1 cellular context compared by ENCODE assay signal in the genomic region with DNA sequence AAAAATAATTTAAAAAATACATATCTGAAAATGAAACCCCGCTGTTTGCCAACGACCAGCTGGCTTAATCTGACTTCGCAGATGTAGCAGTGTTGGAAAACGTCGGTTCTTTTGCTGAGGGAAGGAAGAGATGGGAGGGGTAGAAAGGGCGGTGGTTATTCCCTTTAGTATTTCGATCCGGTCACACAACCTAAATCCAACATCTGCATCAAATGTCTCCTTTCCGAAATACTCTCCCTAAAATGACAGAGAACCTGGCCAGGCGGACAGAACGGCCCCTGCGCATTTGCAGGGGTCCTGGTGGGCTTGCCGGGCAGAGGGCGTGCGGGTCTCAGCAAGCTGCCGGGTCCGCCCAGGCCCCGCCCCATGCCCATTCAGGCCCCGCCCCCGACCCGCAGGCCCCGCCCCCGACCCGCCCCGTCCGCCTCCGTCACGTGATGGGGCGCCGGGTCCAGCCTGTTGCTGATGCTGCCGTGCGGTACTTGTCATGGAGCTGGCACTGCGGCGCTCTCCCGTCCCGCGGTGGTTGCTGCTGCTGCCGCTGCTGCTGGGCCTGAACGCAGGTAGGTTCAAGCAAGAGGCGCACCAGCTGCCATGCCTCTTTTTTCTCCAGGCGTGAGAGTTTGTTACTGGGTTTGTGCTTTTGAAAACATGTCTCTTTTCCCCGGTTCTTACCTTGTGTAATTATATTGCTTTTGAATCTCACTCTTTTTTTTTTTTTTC.
TF ChIP-seq lines count a peak whose summit lies in the region.

SCPEP1 (plus strand) TSS at position 459 of the 723 bp plus-strand sequence; CDS start at position 488, 29 bp downstream.

TF ChIP-seq in K562, 482 proteins besides CTCF, POLR2A, EP300 and RAD21 (continued from another document and continues in another):
- TF ChIP-seq GMEB1 (CRISPR knock-in tag; IDR thresholded peaks at IDR 0.05) (no peak), KAT8 (IDR thresholded peaks at IDR 0.05; ENCODE audit: low read depth) (no peak), RAD51 (IDR thresholded peaks at IDR 0.05; ENCODE audit: borderline replicate concordance, low read depth) (peak; percentile 83), ZNF217 (CRISPR knock-in tag; IDR thresholded peaks at IDR 0.05) (no peak), HLTF (IDR thresholded peaks at IDR 0.05) (no peak), BCL6 (CRISPR knock-in tag; IDR thresholded peaks at IDR 0.05) (no peak), ZNF124 (CRISPR knock-in tag; IDR thresholded peaks at IDR 0.05) (no peak), SP2 (IDR thresholded peaks at IDR 0.05; ENCODE audit: extremely low read depth, low read depth, low read length, poor library complexity, severe bottlenecking) (no peak), NRF1 (conservative IDR thresholded peaks at IDR 0.05 in 1 of 2, IDR thresholded peaks at IDR 0.05 in 1 of 2) (no peak), CTBP1 (IDR thresholded peaks at IDR 0.05; ENCODE audit: borderline replicate concordance) (0 out of 2 replicates have a peak, but pooled peaks have one; percentile 5), ZC3H4 (CRISPR knock-in tag; IDR thresholded peaks at IDR 0.05; ENCODE audit: borderline replicate concordance) (no peak), ZBTB40 (IDR thresholded peaks at IDR 0.05) (0 out of 2 replicates have a peak, but pooled peaks have one; percentile 35), ZBTB40 (CRISPR knock-in tag; IDR thresholded peaks at IDR 0.05) (no peak), SMARCE1 (IDR thresholded peaks at IDR 0.05) (no peak; the same call in 1 of the 2 replicates), TCF3 (CRISPR knock-in tag; IDR thresholded peaks at IDR 0.05) (peak; percentile 20; the same call in 1 of the 2 replicates), RCOR1 (IDR thresholded peaks at IDR 0.05; ENCODE audit: borderline replicate concordance in 1 of 2, low read depth in 2 of 2, low read length in 2 of 2) (0 out of 4 replicates have a peak, but pooled peaks of 1 of the 2 experiments have one; percentile 15), SIN3A (IDR thresholded peaks at IDR 0.05; ENCODE audit: borderline replicate concordance in 2 of 2, control insufficient read depth in 1 of 2, low read depth in 2 of 2, low read length in 2 of 2) (0 out of 4 replicates have a peak, but pooled peaks of 1 of the 2 experiments have one; percentile 12), MBD1 (CRISPR knock-in tag; IDR thresholded peaks at IDR 0.05) (no peak), ZNF764 (CRISPR knock-in tag; IDR thresholded peaks at IDR 0.05; ENCODE audit: low read depth) (no peak), CHD1 (IDR thresholded peaks at IDR 0.05; ENCODE audit: low read length) (no peak), GATA2 (CRISPR knock-in tag; IDR thresholded peaks at IDR 0.05) (no peak), FOXA3 (CRISPR knock-in tag; conservative IDR thresholded peaks at IDR 0.05 in 1 of 2, IDR thresholded peaks at IDR 0.05 in 1 of 2) (no peak), SPI1 (IDR thresholded peaks at IDR 0.05; ENCODE audit: borderline replicate concordance, low read depth, low read length) (no peak), MTA1 (IDR thresholded peaks at IDR 0.05; ENCODE audit: borderline replicate concordance) (no peak), NONO (IDR thresholded peaks at IDR 0.05; ENCODE audit: low read depth in 2 of 2, low read length in 1 of 2) (peak in 1 of 2 experiments; percentile 15; a peak in 1 of 4 replicates), YY1 (IDR thresholded peaks at IDR 0.05; ENCODE audit: borderline replicate concordance in 1 of 3, control insufficient read depth in 1 of 3, extremely low read depth in 1 of 3, insufficient read depth in 3 of 3, insufficient read length in 1 of 3, insufficient replicate concordance in 2 of 3, low read depth in 1 of 3, low read length in 2 of 3) (peak in 2 of 3 experiments; percentile 12 to 26), ZNF77 (CRISPR knock-in tag; IDR thresholded peaks at IDR 0.05) (no peak), BACH1 (tag; IDR thresholded peaks at IDR 0.05) (no peak)
- TF ChIP-seq, protein P1, sequence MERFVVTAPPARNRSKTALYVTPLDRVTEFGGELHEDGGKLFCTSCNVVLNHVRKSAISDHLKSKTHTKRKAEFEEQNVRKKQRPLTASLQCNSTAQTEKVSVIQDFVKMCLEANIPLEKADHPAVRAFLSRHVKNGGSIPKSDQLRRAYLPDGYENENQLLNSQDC (CRISPR knock-in tag; IDR thresholded peaks at IDR 0.05), result no peak
- TF ChIP-seq, protein P2, sequence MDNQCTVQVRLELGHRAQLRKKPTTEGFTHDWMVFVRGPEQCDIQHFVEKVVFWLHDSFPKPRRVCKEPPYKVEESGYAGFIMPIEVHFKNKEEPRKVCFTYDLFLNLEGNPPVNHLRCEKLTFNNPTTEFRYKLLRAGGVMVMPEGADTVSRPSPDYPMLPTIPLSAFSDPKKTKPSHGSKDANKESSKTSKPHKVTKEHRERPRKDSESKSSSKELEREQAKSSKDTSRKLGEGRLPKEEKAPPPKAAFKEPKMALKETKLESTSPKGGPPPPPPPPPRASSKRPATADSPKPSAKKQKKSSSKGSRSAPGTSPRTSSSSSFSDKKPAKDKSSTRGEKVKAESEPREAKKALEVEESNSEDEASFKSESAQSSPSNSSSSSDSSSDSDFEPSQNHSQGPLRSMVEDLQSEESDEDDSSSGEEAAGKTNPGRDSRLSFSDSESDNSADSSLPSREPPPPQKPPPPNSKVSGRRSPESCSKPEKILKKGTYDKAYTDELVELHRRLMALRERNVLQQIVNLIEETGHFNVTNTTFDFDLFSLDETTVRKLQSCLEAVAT (IDR thresholded peaks at IDR 0.05), result no peak
- TF ChIP-seq, protein P3, sequence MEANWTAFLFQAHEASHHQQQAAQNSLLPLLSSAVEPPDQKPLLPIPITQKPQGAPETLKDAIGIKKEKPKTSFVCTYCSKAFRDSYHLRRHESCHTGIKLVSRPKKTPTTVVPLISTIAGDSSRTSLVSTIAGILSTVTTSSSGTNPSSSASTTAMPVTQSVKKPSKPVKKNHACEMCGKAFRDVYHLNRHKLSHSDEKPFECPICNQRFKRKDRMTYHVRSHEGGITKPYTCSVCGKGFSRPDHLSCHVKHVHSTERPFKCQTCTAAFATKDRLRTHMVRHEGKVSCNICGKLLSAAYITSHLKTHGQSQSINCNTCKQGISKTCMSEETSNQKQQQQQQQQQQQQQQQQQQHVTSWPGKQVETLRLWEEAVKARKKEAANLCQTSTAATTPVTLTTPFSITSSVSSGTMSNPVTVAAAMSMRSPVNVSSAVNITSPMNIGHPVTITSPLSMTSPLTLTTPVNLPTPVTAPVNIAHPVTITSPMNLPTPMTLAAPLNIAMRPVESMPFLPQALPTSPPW (CRISPR knock-in tag; IDR thresholded peaks at IDR 0.05), result peak; percentile 47
- TF ChIP-seq, protein P4, sequence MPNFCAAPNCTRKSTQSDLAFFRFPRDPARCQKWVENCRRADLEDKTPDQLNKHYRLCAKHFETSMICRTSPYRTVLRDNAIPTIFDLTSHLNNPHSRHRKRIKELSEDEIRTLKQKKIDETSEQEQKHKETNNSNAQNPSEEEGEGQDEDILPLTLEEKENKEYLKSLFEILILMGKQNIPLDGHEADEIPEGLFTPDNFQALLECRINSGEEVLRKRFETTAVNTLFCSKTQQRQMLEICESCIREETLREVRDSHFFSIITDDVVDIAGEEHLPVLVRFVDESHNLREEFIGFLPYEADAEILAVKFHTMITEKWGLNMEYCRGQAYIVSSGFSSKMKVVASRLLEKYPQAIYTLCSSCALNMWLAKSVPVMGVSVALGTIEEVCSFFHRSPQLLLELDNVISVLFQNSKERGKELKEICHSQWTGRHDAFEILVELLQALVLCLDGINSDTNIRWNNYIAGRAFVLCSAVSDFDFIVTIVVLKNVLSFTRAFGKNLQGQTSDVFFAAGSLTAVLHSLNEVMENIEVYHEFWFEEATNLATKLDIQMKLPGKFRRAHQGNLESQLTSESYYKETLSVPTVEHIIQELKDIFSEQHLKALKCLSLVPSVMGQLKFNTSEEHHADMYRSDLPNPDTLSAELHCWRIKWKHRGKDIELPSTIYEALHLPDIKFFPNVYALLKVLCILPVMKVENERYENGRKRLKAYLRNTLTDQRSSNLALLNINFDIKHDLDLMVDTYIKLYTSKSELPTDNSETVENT (CRISPR knock-in tag; IDR thresholded peaks at IDR 0.05), result no peak
- TF ChIP-seq, protein P5, sequence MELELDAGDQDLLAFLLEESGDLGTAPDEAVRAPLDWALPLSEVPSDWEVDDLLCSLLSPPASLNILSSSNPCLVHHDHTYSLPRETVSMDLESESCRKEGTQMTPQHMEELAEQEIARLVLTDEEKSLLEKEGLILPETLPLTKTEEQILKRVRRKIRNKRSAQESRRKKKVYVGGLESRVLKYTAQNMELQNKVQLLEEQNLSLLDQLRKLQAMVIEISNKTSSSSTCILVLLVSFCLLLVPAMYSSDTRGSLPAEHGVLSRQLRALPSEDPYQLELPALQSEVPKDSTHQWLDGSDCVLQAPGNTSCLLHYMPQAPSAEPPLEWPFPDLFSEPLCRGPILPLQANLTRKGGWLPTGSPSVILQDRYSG (tag; conservative IDR thresholded peaks at IDR 0.05; ENCODE audit: low read depth), result no peak
- TF ChIP-seq, protein P6, sequence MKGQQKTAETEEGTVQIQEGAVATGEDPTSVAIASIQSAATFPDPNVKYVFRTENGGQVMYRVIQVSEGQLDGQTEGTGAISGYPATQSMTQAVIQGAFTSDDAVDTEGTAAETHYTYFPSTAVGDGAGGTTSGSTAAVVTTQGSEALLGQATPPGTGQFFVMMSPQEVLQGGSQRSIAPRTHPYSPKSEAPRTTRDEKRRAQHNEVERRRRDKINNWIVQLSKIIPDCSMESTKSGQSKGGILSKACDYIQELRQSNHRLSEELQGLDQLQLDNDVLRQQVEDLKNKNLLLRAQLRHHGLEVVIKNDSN (CRISPR knock-in tag; IDR thresholded peaks at IDR 0.05), result peak; percentile 89
